Comparison of ENCODE assay signal across 11 cellular contexts in the genomic region with DNA sequence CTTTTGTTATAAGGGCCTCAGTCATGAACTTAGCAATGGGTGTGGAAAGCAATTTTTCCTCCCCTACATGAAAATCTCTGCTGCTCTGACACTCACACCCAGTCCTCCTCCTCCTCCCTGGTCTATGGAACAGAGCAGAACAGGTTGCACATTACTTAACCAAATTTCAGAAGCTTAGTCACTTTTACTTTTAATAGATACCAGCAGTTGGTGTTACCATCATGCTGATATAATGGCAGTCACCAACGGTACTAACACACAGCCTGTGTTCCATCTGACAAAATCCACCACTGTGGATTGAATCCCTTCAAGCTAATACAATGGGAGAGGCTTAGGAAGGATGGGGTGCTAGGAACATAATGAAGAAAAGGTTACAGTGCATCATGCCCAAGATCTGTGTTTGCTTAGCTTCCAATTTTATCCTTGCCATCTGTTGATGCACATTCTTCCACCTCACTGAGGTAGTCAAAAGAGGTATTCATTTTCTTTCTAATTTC. TPM values are rescaled to one million over a fixed set of nuclear protein-coding genes. Genes with fewer than 3 reads are reported as not detected.
DNase-seq lines count a peak whose midpoint lies in the region; ATAC-seq, FAIRE-seq and TF ChIP-seq lines count a peak whose summit lies in the region.
"Had no signal": no experiment of that assay in that cellular context is flagged by ENCODE, and none has a peak within 500 bp of the region (broad histone marks: within the 10 kb centered on the region; RNA-seq: fewer than 3 reads in every experiment).

No MANE protein-coding gene starts in this region.

- no peak overlapping the region for H3K56ac ChIP-seq in H1 (replicated peaks; ENCODE audit: insufficient read length, low read depth, low read length)

- H3K4me3 ChIP-seq in mammary epithelial cell (replicated peaks in 1 of 3; ENCODE audit: insufficient read depth in 1 of 3, low read depth in 2 of 3, low read length in 3 of 3): no peak overlapping the region
- H3K4me3 ChIP-seq in OCI-LY7 (ENCODE audit: low read depth, low read length, poor library complexity, severe bottlenecking): no peak overlapping the region
- no peak overlapping the region for H3K4me3 ChIP-seq in H1 (ENCODE audit: extremely low read depth in 1 of 4, insufficient read depth in 2 of 4, low read depth in 3 of 4, low read length in 4 of 4)

- H3K9me3 ChIP-seq in mammary epithelial cell (replicated peaks; ENCODE audit: insufficient read depth, low read length): no peaks in the 10 kb centered on the region
- no peaks in the 10 kb centered on the region for H3K9me3 ChIP-seq in OCI-LY7 (ENCODE audit: low read length)
- no peaks in the 10 kb centered on the region for H3K9me3 ChIP-seq in H1 (ENCODE audit: insufficient read depth in 2 of 2, low read depth in 1 of 2, low read length in 1 of 2)

- H3K27ac ChIP-seq in mammary epithelial cell (ENCODE audit: insufficient read depth, low read depth, low read length) (peak overlapping the region; percentile 69), OCI-LY7 (ENCODE audit: low read depth, low read length, poor library complexity, severe bottlenecking) (peak overlapping the region; percentile 15), H1 (ENCODE audit: low read depth, low read length) (no peak overlapping the region)

- no peak for TF ChIP-seq RAD21 in H1 (IDR thresholded peaks at IDR 0.05 in 1 of 2, conservative IDR thresholded peaks at IDR 0.05 in 1 of 2; ENCODE audit: low read depth in 2 of 2, low read length in 2 of 2)

- TF ChIP-seq POLR2A in H1 (IDR thresholded peaks at IDR 0.05; ENCODE audit: control extremely low read depth in 1 of 2, low read depth in 2 of 2, low read length in 2 of 2): peak; percentile 27 to 48; a peak in 2 of 3 replicates

- no peak overlapping the region for H2AK5ac ChIP-seq in H1 (ENCODE audit: low read depth, low read length)

- H4K20me1 ChIP-seq in mammary epithelial cell (ENCODE audit: insufficient read depth, low read length) (peaks cover 16% of the 10 kb centered on the region), OCI-LY7 (ENCODE audit: insufficient read depth, low read length) (peaks cover 39% of the 10 kb centered on the region), H1 (replicated peaks in 1 of 2; ENCODE audit: control insufficient read depth in 1 of 2, insufficient read depth in 2 of 2, low read length in 2 of 2) (peaks cover 0 to 8% of the 10 kb centered on the region in 2 experiments)

- H2BK5ac ChIP-seq in H1 (ENCODE audit: low read depth, low read length): no peak overlapping the region

- H3K79me2 ChIP-seq in mammary epithelial cell (ENCODE audit: insufficient read depth, low read length) (peaks cover 20% of the 10 kb centered on the region), OCI-LY7 (ENCODE audit: insufficient read depth, low read depth, low read length) (peaks cover 24% of the 10 kb centered on the region; the same call in 1 of the 2 replicates), H1 (ENCODE audit: control insufficient read depth in 1 of 2, insufficient read depth in 2 of 2, low read length in 2 of 2) (no peaks in the 10 kb centered on the region)

- peaks cover 29% of the 10 kb centered on the region for H3K36me3 Mint-ChIP-seq in MCF 10A (ENCODE audit: insufficient read depth, unreplicated experiment)

- no peak overlapping the region for H3K4ac ChIP-seq in H1 (replicated peaks; ENCODE audit: insufficient read length, low read depth, low read length)

- no peak overlapping the region for H3K14ac ChIP-seq in H1 (ENCODE audit: insufficient read length)

- no peak overlapping the region for H2AFZ ChIP-seq in mammary epithelial cell (ENCODE audit: low read depth, low read length)
- H2AFZ ChIP-seq in OCI-LY7 (ENCODE audit: low read length): no peak overlapping the region
- no peak overlapping the region for H2AFZ ChIP-seq in H1 (ENCODE audit: low read length)

- no peak for TF ChIP-seq CTCF in mammary epithelial cell (conservative IDR thresholded peaks at IDR 0.05 in 1 of 2, IDR thresholded peaks at IDR 0.05 in 1 of 2; ENCODE audit: extremely low read depth in 1 of 2, insufficient read depth in 1 of 2, low read depth in 1 of 2, low read length in 2 of 2)
- TF ChIP-seq CTCF in MCF 10A (IDR thresholded peaks at IDR 0.05; ENCODE audit: unreplicated experiment): no peak
- no peak for TF ChIP-seq CTCF in OCI-LY7 (conservative IDR thresholded peaks at IDR 0.05; ENCODE audit: low read length)
- no peak for TF ChIP-seq CTCF in H1 (IDR thresholded peaks at IDR 0.05; ENCODE audit: control extremely low read depth in 1 of 3, insufficient read depth in 1 of 3, low read depth in 1 of 3, low read length in 3 of 3)

- ATAC-seq in Right ventricle myocardium superior (ENCODE audit: poor library complexity) (no peak), left cardiac atrium (no peak)
- ATAC-seq: activated CD4-positive, CD25-positive, alpha-beta regulatory T cell treated with anti-CD3 and anti-CD28 coated beads, Interleukin-2, amount 50 U/mL, for 24 hours had no signal

- no peak overlapping the region for H2BK15ac ChIP-seq in H1 (ENCODE audit: low read length)

- H3K23me2 ChIP-seq in H1 (ENCODE audit: low read depth, low read length): peaks cover 3% of the 10 kb centered on the region; the same call in 1 of the 2 replicates

- H3K4me1 Mint-ChIP-seq in MCF 10A (ENCODE audit: insufficient read depth, unreplicated experiment): peaks cover 51% of the 10 kb centered on the region

- no peak overlapping the region for H3K18ac ChIP-seq in H1 (ENCODE audit: extremely low read depth, low read length)

- WGBS in mammary epithelial cell (ENCODE audit: low coverage, missing lambda C conversion rate): 100% methylated on average over 1 of the region's 1 CpG
- 86% methylated on average over 1 of the region's 1 CpG; no CpG with 5 or more reads in 1 of the 2 experiments for WGBS in H1 (ENCODE audit: extremely low coverage in 1 of 2, insufficient coverage in 1 of 2, insufficient read length in 1 of 2, insufficient replicate concordance in 2 of 2, low coverage in 1 of 2, low lambda C conversion rate in 2 of 2, missing lambda C conversion rate in 1 of 2), 2 experiments

- H3K23ac ChIP-seq in H1 (ENCODE audit: insufficient read length): no peak overlapping the region

- H2BK120ac ChIP-seq in H1 (replicated peaks; ENCODE audit: low read depth, low read length): no peak overlapping the region

- H3K27ac Mint-ChIP-seq in MCF 10A (ENCODE audit: low read depth, unreplicated experiment): no peak overlapping the region

- H3K4me2 ChIP-seq in mammary epithelial cell (ENCODE audit: insufficient read depth, low read depth, low read length) (no peak overlapping the region), OCI-LY7 (ENCODE audit: low read length) (no peak overlapping the region), H1 (ENCODE audit: insufficient read depth in 1 of 2, low read depth in 2 of 2, low read length in 2 of 2) (no peak overlapping the region)

- no peak overlapping the region for H3K9ac ChIP-seq in mammary epithelial cell (ENCODE audit: insufficient read depth, low read length)
- H3K9ac ChIP-seq in H1 (replicated peaks in 1 of 4; ENCODE audit: extremely low read depth in 1 of 4, low read depth in 3 of 4, low read length in 3 of 4): no peak overlapping the region

- POLR2A ChIA-PET in MCF 10A (lab: Yijun Ruan, JAX) (interaction anchor here (0.6 to 7.5 kb wide), 12 partner anchors 8 to 760 kb away, joined by 3 to 104 read pairs (median 4); a partner anchor contains a TSS), OCI-LY7 (lab: Charles Lee) (interaction anchor here (0.5 to 4.9 kb wide), 6 partner anchors 10 to 441 kb away, joined by 3 to 24 read pairs (median 4); a partner anchor contains a TSS), H1 (lab: Charles Lee; ENCODE audit: partially characterized antibody) (interaction anchor here (0.5 to 16.2 kb wide), 18 partner anchors 9 to 377 kb away, joined by 3 to 319 read pairs (median 3); a partner anchor contains a TSS)

- no peaks in the 10 kb centered on the region for H3K9me3 Mint-ChIP-seq in MCF 10A (ENCODE audit: unreplicated experiment)

- dilution Hi-C loops in mammary epithelial cell (cut with HindIII; ENCODE audit: low sequenced_read_pairs): loop anchor here (10.0 kb wide), 1 partner anchor 64 kb away; no protein-coding TSS in a partner anchor

- H4K8ac ChIP-seq in H1 (ENCODE audit: extremely low read depth, insufficient read depth, low read length): no peak overlapping the region

- intact Hi-C loops in mammary epithelial cell (cut with micrococcal nuclease) (no loop called here), MCF 10A (cut with micrococcal nuclease) (no loop called here), OCI-LY7 (cut with micrococcal nuclease; ENCODE audit: unreplicated experiment) (no loop called here), Right ventricle myocardium superior (cut with DNase I) (no loop called here), left cardiac atrium (cut with DNase I) (no loop called here)

- FAIRE-seq in H1 (lab: Jason Lieb, UNC): no peak
- FAIRE-seq: GM12892 had no signal

- H3K27me3 Mint-ChIP-seq in MCF 10A (ENCODE audit: insufficient read depth, unreplicated experiment): no peaks in the 10 kb centered on the region

- peaks cover 85% of the 10 kb centered on the region for H3K4me1 ChIP-seq in mammary epithelial cell (ENCODE audit: insufficient read depth, low read length)
- H3K4me1 ChIP-seq in OCI-LY7 (ENCODE audit: insufficient read depth, low read length, poor library complexity, severe bottlenecking): peaks cover 57% of the 10 kb centered on the region
- peaks cover 0 to 6% (median 0%) of the 10 kb centered on the region in 4 experiments; a peak in 4 of 7 replicates for H3K4me1 ChIP-seq in H1 (replicated peaks in 1 of 4; ENCODE audit: control insufficient read depth in 3 of 4, insufficient read depth in 4 of 4, low read length in 3 of 4)

- no peak overlapping the region for H2BK20ac ChIP-seq in H1 (ENCODE audit: low read length)

- peak; percentile 22 for DNase-seq in mammary epithelial cell
- DNase-seq in MCF 10A (ENCODE audit: unreplicated experiment): no peak
- no peak for DNase-seq in OCI-LY7 (ENCODE audit: low spot score)
- DNase-seq in H1 (ENCODE audit: low read depth in 1 of 2, low spot score in 2 of 2): no peak
- DNase-seq in superior temporal gyrus (ENCODE audit: extremely low spot score): peak; percentile 57
- no peak for DNase-seq in Right ventricle myocardium superior
- no peak for DNase-seq in HPDE6-E6E7 (ENCODE audit: extremely low spot score)
- DNase-seq in left cardiac atrium: no peak
- DNase-seq: NK-92 treated with Interleukin-12 subunit alpha and Interleukin-12 subunit beta, amount 100 ng/mL, for 24 hours had no signal

- H4K5ac ChIP-seq in H1 (ENCODE audit: insufficient read length, low read depth, low read length): no peak overlapping the region

- 0 out of 2 replicates have a peak, but pooled peaks cover 2% of the 10 kb centered on the region for H3K79me1 ChIP-seq in H1 (ENCODE audit: low read depth, low read length)

- BruUV-seq in mammary epithelial cell (replicated peaks; lab: Mats Ljungman, UMichigan): no TSS peak
- BruUV-seq in MCF 10A (replicated peaks; lab: Mats Ljungman, UMichigan): no TSS peak
- no TSS peak for BruUV-seq in OCI-LY7 (replicated peaks; lab: Mats Ljungman, UMichigan)

- no peak overlapping the region for H4K91ac ChIP-seq in H1 (replicated peaks; ENCODE audit: insufficient read length, low read length)

- no peak for TF ChIP-seq EP300 in H1 (IDR thresholded peaks at IDR 0.05; ENCODE audit: borderline replicate concordance in 1 of 2, low read depth in 2 of 2, low read length in 2 of 2)

- no peaks in the 10 kb centered on the region for H3K27me3 ChIP-seq in mammary epithelial cell (ENCODE audit: insufficient read depth, low read length)
- H3K27me3 ChIP-seq in H1 (replicated peaks in 1 of 4; ENCODE audit: control insufficient read depth in 3 of 4, extremely low read depth in 1 of 4, insufficient read depth in 3 of 4, low read length in 3 of 4): no peaks in the 10 kb centered on the region

- CTCF ChIA-PET in mammary epithelial cell (lab: Charles Lee; ENCODE audit: low non-redundant PET) (no interaction called here), MCF 10A (lab: Yijun Ruan, JAX) (interaction anchor here (1.5 kb wide), 1 partner anchor 50 kb away, joined by 4 read pairs; no protein-coding TSS in a partner anchor), OCI-LY7 (lab: Charles Lee; ENCODE audit: unreplicated experiment) (interaction anchor here (0.6 kb wide), 1 partner anchor 29 kb away, joined by 3 read pairs; no protein-coding TSS in a partner anchor), H1 (lab: Charles Lee; ENCODE audit: partially characterized antibody) (interaction anchor here (0.8 to 2.5 kb wide), 6 partner anchors 8 to 284 kb away, joined by 3 to 6 read pairs (median 4); a partner anchor contains a TSS)

- peaks cover 15% of the 10 kb centered on the region for H3K36me3 ChIP-seq in mammary epithelial cell (ENCODE audit: insufficient read depth, low read length)
- peaks cover 37% of the 10 kb centered on the region for H3K36me3 ChIP-seq in OCI-LY7 (ENCODE audit: insufficient read depth, low read length)
- H3K36me3 ChIP-seq in H1 (ENCODE audit: control insufficient read depth in 2 of 4, insufficient read depth in 4 of 4, low read length in 3 of 4): peaks cover 6 to 21% (median 10%) of the 10 kb centered on the region in 4 experiments

- H3K4me3 Mint-ChIP-seq in MCF 10A (ENCODE audit: unreplicated experiment): no peak overlapping the region

- H3K9me2 ChIP-seq in OCI-LY7 (ENCODE audit: insufficient read depth, low read length): no peaks in the 10 kb centered on the region

- no peak overlapping the region for H2BK12ac ChIP-seq in H1 (ENCODE audit: low read depth, low read length)

- in situ Hi-C loops in mammary epithelial cell (cut with MboI; ENCODE audit: low sequenced_read_pairs in 2 of 2): no loop called here

RNA-seq across cellular contexts. Expression of a gene that starts 9.8 kb away (rescaled TPM):
- total RNA-seq in mammary epithelial cell (1,000 to 10,000 TPM; 1,890 to 3,324 TPM), MCF 10A (2022) (4,896 and 5,827 TPM in 2 replicates), OCI-LY7 (2022) (2,337 and 2,698 TPM in 2 replicates), Right ventricle myocardium superior (4,220 TPM), left cardiac atrium (1,000 to 10,000 TPM; 3,599 to 3,935 TPM)
- polyA plus RNA-seq in mammary epithelial cell (4,455 TPM), H1 (2011; rRNA removed) (1,570 and 2,245 TPM in 2 replicates)
- polyA minus RNA-seq in mammary epithelial cell: 1,866 TPM
- total RNA-seq in OCI-LY7 (2014; rRNA removed; shearing (Covaris generic)): 1,996 and 2,481 TPM in 2 replicates
- 2,279 and 2,327 TPM in 2 replicates for total RNA-seq in H1 (2021; fragmentation: NEBNext Ultra II Directional; extraction: Animal tissue kit (Norgen Biotek cat#: 25700))
- polyA plus RNA-seq in H1 (2011; cell fraction: cytosol; rRNA removed): 3,127 TPM
- 656 TPM for polyA plus RNA-seq in H1 (2011; cell fraction: nucleus; rRNA removed)
- polyA plus RNA-seq in H1 (2012, experiment 1 of 2): 2,057 to 3,095 TPM (median 2,368 TPM) in 4 replicates
- polyA plus RNA-seq in H1 (2012, experiment 2 of 2): 1,830 TPM
- 2,071 TPM for polyA plus RNA-seq in H1 (2013, experiment 1 of 2)
- polyA plus RNA-seq in H1 (2013, experiment 2 of 2): 2,093 TPM
- 622 and 832 TPM in 2 replicates for polyA minus RNA-seq in H1 (2011; rRNA and poly(A)+ RNA removed)
- 706 TPM for polyA minus RNA-seq in H1 (2011; cell fraction: cytosol; rRNA and poly(A)+ RNA removed)
- polyA minus RNA-seq in H1 (2011; cell fraction: nucleus; rRNA and poly(A)+ RNA removed): 799 TPM

Comparison
In these comparisons a context has a peak if more than half of its experiments do, and no peak if none do; other contexts are left out.
1. DNase-seq: peak in mammary epithelial cell (single experiment) and superior temporal gyrus (single experiment); none in MCF 10A (single experiment), OCI-LY7 (single experiment), H1 (0 of 2), Right ventricle myocardium superior (single experiment), HPDE6-E6E7 (single experiment) and left cardiac atrium (single experiment).